ENCODE assay signal across 17 cellular contexts in the genomic region with DNA sequence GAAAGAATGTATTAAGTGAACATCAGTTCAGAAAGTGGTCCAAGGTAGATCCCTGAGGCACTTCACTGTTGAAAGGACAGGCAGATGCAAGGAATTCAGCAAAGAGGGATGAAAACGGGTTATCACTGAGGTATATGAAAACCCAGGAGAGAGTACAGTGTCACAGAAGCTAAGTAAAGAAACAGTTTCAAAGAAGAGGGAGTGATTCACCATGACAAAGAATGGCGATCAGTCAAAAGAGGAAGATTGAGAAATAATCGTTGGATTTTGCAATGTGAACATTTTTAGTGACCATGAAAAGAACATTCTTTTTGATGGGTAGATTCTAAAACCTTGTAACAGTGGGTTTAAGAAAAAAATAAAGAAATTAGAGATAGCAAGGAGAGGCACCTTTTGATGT.
A peak's percentile ranks its signal among the peaks of the same experiment; 100 is the strongest.
DNase-seq lines count a peak whose midpoint lies in the region; ATAC-seq, FAIRE-seq and TF ChIP-seq lines count a peak whose summit lies in the region.
"Had no signal": no experiment of that assay in that cellular context is flagged by ENCODE, and none has a peak within 500 bp of the region (broad histone marks: within the 10 kb centered on the region; RNA-seq: fewer than 3 reads in every experiment).

No MANE protein-coding gene starts in this region.

- H2AFZ ChIP-seq in keratinocyte (ENCODE audit: control insufficient read depth, low read length): no peak overlapping the region
- H2AFZ ChIP-seq: hepatocyte had no signal

- no peaks in the 10 kb centered on the region for H3K9me3 Mint-ChIP-seq in glutamatergic neuron (ENCODE audit: unreplicated experiment)
- no peaks in the 10 kb centered on the region for H3K9me3 Mint-ChIP-seq in activated naive CD4-positive, alpha-beta T cell treated with anti-CD3 and anti-CD28 coated beads, Interleukin-2, amount 50 U/mL, for 72 hours
- H3K9me3 Mint-ChIP-seq: neural crest cell had no signal

- H3K27ac ChIP-seq in BLaER1 treated with 17β-estradiol and CSF1 and Interleukin-3, amounts not matched to agents 10 nM and 100 nM: peak overlapping the region in 6 of 11 experiments; percentile 6 to 71 (median 58); a peak in 9 of 22 replicates
- H3K27ac ChIP-seq in keratinocyte (ENCODE audit: control insufficient read depth, insufficient read depth, low read length): no peak overlapping the region
- H3K27ac ChIP-seq: coronary artery, hepatocyte had no signal

- no peaks in the 10 kb centered on the region for H3K79me2 ChIP-seq in keratinocyte (ENCODE audit: control insufficient read depth, insufficient read depth, low read length)
- H3K79me2 ChIP-seq: hepatocyte had no signal

- H3K4me2 ChIP-seq in BLaER1 treated with 17β-estradiol and CSF1 and Interleukin-3, amounts not matched to agents 10 nM and 100 nM: peak overlapping the region in 7 of 11 experiments; percentile 6 to 84 (median 51); a peak in 12 of 22 replicates
- no peak overlapping the region for H3K4me2 ChIP-seq in keratinocyte (ENCODE audit: control insufficient read depth, extremely low read depth, insufficient read depth, low read depth, low read length)
- H3K4me2 ChIP-seq: hepatocyte had no signal

- peaks cover 2% of the 10 kb centered on the region for H3K4me1 Mint-ChIP-seq in glutamatergic neuron (ENCODE audit: low read depth, unreplicated experiment)
- H3K4me1 Mint-ChIP-seq: neural crest cell had no signal

- TF ChIP-seq CTCF in NB4 (IDR thresholded peaks at IDR 0.05; ENCODE audit: low read depth, low read length) (no peak), keratinocyte (optimal IDR thresholded peaks at IDR 0.05 in 1 of 3, IDR thresholded peaks at IDR 0.05 in 1 of 3, conservative IDR thresholded peaks at IDR 0.05 in 1 of 3; ENCODE audit: extremely low read depth in 1 of 3, insufficient read depth in 2 of 3, low read length in 3 of 3) (no peak), glutamatergic neuron (IDR thresholded peaks at IDR 0.05; ENCODE audit: partially characterized antibody, unreplicated experiment) (no peak)

- H3K36me3 ChIP-seq in BLaER1 treated with 17β-estradiol and CSF1 and Interleukin-3, amounts not matched to agents 10 nM and 100 nM: peaks cover 0 to 16% (median 0%) of the 10 kb centered on the region in 11 experiments; a peak in 3 of 22 replicates
- H3K36me3 ChIP-seq in keratinocyte (ENCODE audit: control insufficient read depth in 2 of 2, extremely low read depth in 1 of 2, insufficient read depth in 2 of 2, low read length in 2 of 2): no peaks in the 10 kb centered on the region

- no peaks in the 10 kb centered on the region for H3K9me1 ChIP-seq in keratinocyte (ENCODE audit: control insufficient read depth, extremely low read depth, insufficient read depth, low read length)

- peak overlapping the region in 2 of 11 experiments; percentile 19 to 31; a peak in 2 of 22 replicates for H3K9ac ChIP-seq in BLaER1 treated with 17β-estradiol and CSF1 and Interleukin-3, amounts not matched to agents 10 nM and 100 nM
- H3K9ac ChIP-seq in keratinocyte (ENCODE audit: control insufficient read depth, extremely low read depth, insufficient read depth, low read length): no peak overlapping the region

- H3K4me1 ChIP-seq in BLaER1 treated with 17β-estradiol and CSF1 and Interleukin-3, amounts not matched to agents 10 nM and 100 nM: peaks cover 0 to 53% (median 8%) of the 10 kb centered on the region in 10 experiments; a peak in 12 of 20 replicates
- no peaks in the 10 kb centered on the region for H3K4me1 ChIP-seq in keratinocyte (ENCODE audit: control insufficient read depth, extremely low read depth, insufficient read depth, low read length)

- H3K27me3 ChIP-seq in BLaER1 treated with 17β-estradiol and CSF1 and Interleukin-3, amounts not matched to agents 10 nM and 100 nM: no peaks in the 10 kb centered on the region
- no peaks in the 10 kb centered on the region for H3K27me3 ChIP-seq in keratinocyte (ENCODE audit: control insufficient read depth, extremely low read depth, insufficient read depth, low read length)
- H3K27me3 ChIP-seq: hepatocyte had no signal

- H3K27ac Mint-ChIP-seq in glutamatergic neuron (ENCODE audit: unreplicated experiment): no peak overlapping the region
- no peak overlapping the region for H3K27ac Mint-ChIP-seq in activated naive CD4-positive, alpha-beta T cell treated with anti-CD3 and anti-CD28 coated beads, Interleukin-2, amount 50 U/mL, for 72 hours
- H3K27ac Mint-ChIP-seq: T-helper 17 cell had no signal

- no peaks in the 10 kb centered on the region for H4K20me1 ChIP-seq in BLaER1 treated with 17β-estradiol and CSF1 and Interleukin-3, amounts not matched to agents 10 nM and 100 nM
- H4K20me1 ChIP-seq in keratinocyte (ENCODE audit: control insufficient read depth, extremely low read depth, insufficient read depth, low read length): no peaks in the 10 kb centered on the region

- H3K4me3 ChIP-seq in BLaER1 treated with 17β-estradiol and CSF1 and Interleukin-3, amounts not matched to agents 10 nM and 100 nM: no peak overlapping the region
- H3K4me3 ChIP-seq in NB4 (ENCODE audit: low read depth, low read length): no peak overlapping the region
- no peak overlapping the region for H3K4me3 ChIP-seq in keratinocyte (ENCODE audit: control insufficient read depth in 2 of 3, extremely low read depth in 1 of 3, insufficient read depth in 2 of 3, low read depth in 1 of 3, low read length in 3 of 3)
- H3K4me3 ChIP-seq: coronary artery, hepatocyte had no signal

- dilution Hi-C loops in keratinocyte (cut with MboI; ENCODE audit: extremely low pct_ligation_motif_present, low sequenced_read_pairs): no loop called here

- H3K36me3 Mint-ChIP-seq in glutamatergic neuron (ENCODE audit: unreplicated experiment): no peaks in the 10 kb centered on the region
- H3K36me3 Mint-ChIP-seq in activated naive CD4-positive, alpha-beta T cell treated with anti-CD3 and anti-CD28 coated beads, Interleukin-2, amount 50 U/mL, for 72 hours: peaks cover 0 to 11% of the 10 kb centered on the region in 2 donors

- no peak for TF ChIP-seq POLR2A in NB4 (IDR thresholded peaks at IDR 0.05; ENCODE audit: extremely low read depth, insufficient read length)

- no peaks in the 10 kb centered on the region for H3K9me3 ChIP-seq in BLaER1 treated with 17β-estradiol and CSF1 and Interleukin-3, amounts not matched to agents 10 nM and 100 nM (replicated peaks in 1 of 11)
- no peaks in the 10 kb centered on the region for H3K9me3 ChIP-seq in keratinocyte (ENCODE audit: control insufficient read depth, low read depth, low read length)

- no peak for ATAC-seq in activated naive CD4-positive, alpha-beta T cell treated with anti-CD3 and anti-CD28 coated beads, Interleukin-2, amount 50 U/mL, for 72 hours
- no peak for ATAC-seq in GM18907 (IDR thresholded peaks at IDR 0.05; ENCODE audit: unreplicated experiment)
- ATAC-seq: T-helper 17 cell had no signal

- FAIRE-seq in keratinocyte (lab: Jason Lieb, UNC): peak; percentile 59

- DNase-seq in NB4 (ENCODE audit: low read depth): peak; percentile 70
- peak; percentile 82 for DNase-seq in amniotic epithelial cell (ENCODE audit: low read depth)
- no peak for DNase-seq in keratinocyte (ENCODE audit: low read depth, low spot score)
- no peak for DNase-seq in glutamatergic neuron
- DNase-seq in NK-92 treated with Interleukin-12 subunit alpha and Interleukin-12 subunit beta, amount 100 ng/mL, for 24 hours (lab: John Stamatoyannopoulos, UW): no peak
- DNase-seq in activated naive CD4-positive, alpha-beta T cell treated with anti-CD3 and anti-CD28 coated beads, Interleukin-2, amount 50 U/mL, for 72 hours (ENCODE audit: low spot score in 2 of 2): no peak
- DNase-seq: activated CD4-positive, alpha-beta T cell treated with anti-CD3 and anti-CD28 coated beads for 1 hour; activated gamma-delta T cell; aorta; erythroblast; NCI-H1092 treated with DMSO at 0.1 percent for 48 hours; T-helper 17 cell had no signal

- no peaks in the 10 kb centered on the region for H3K27me3 Mint-ChIP-seq in glutamatergic neuron (ENCODE audit: unreplicated experiment)
- H3K27me3 Mint-ChIP-seq: T-helper 17 cell had no signal

- no peak overlapping the region for H3K4me3 Mint-ChIP-seq in glutamatergic neuron (ENCODE audit: unreplicated experiment)
- H3K4me3 Mint-ChIP-seq: neural crest cell, T-helper 17 cell had no signal

Comparison
In these comparisons a context has a peak if more than half of its experiments do, and no peak if none do; other contexts are left out.
1. DNase-seq: peak in NB4 (single experiment) and amniotic epithelial cell (single experiment); none in keratinocyte (single experiment), glutamatergic neuron (single experiment), NK-92 treated with Interleukin-12 subunit alpha and Interleukin-12 subunit beta, amount 100 ng/mL, for 24 hours (single experiment) and activated naive CD4-positive, alpha-beta T cell treated with anti-CD3 and anti-CD28 coated beads, Interleukin-2, amount 50 U/mL, for 72 hours (0 of 2).